In the genomic region with DNA sequence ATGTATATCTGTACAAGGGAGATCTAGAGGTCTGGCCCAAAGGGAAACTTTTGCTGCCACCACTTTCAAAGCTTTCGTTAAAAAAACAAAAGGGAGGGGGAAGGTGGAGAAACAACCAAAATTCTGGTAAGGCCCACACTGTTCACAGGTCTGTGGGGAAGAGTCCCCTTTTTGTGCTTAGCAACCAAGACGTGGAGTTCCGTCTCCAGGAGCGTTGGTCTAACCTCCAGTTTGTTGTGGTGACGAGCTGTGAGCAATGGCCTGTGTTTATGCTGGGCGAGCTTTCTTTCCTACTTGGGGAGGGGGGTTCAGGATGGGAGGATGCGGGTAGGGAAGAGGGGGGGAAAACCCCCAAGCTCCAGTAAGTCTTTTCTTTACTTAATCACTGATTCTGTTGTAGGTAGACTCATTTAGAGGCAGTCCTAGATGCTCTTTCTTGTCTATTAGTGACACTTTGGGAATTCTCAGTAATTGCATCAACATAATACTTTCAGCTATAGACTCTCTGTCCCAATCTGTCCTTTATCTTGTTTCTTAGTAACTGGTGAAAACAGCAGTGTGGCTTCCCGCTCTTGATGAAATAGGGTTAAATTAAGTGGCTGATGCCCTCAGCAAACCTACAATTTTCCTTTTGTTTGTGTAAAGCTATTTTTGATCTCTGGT, we compare ENCODE assay signal across 8 cellular contexts. TPM values are rescaled to one million over a fixed set of nuclear protein-coding genes. Genes with fewer than 3 reads are reported as not detected.
DNase-seq lines count a peak whose midpoint lies in the region; ATAC-seq, FAIRE-seq and TF ChIP-seq lines count a peak whose summit lies in the region.

No MANE protein-coding gene starts in this region.

- in situ Hi-C loops in K562 (cut with MboI): no loop called here

- H3K27me3 ChIP-seq in BLaER1 (no peaks in the 10 kb centered on the region), K562 (ENCODE audit: control insufficient read depth in 2 of 2, insufficient read depth in 2 of 2, low read length in 2 of 2) (no peaks in the 10 kb centered on the region)

- peak; percentile 25 for ATAC-seq in GM19438 (IDR thresholded peaks at IDR 0.05; ENCODE audit: low read depth, unreplicated experiment)
- ATAC-seq in HG03565 (IDR thresholded peaks at IDR 0.05; ENCODE audit: unreplicated experiment): peak; percentile 12
- peak; percentile 44 for ATAC-seq in K562
- ATAC-seq in left colon: peak; percentile 28

- no peak for TF ChIP-seq POLR2A in K562 (conservative IDR thresholded peaks at IDR 0.05)

- H3K36me3 ChIP-seq in BLaER1 (peaks cover 5% of the 10 kb centered on the region; the same call in 1 of the 2 replicates), K562 (ENCODE audit: control insufficient read depth, insufficient read depth, low read length) (peaks cover 25% of the 10 kb centered on the region; the same call in 2 of the 3 replicates)

- H3K9ac ChIP-seq in BLaER1 (peak overlapping the region; percentile 89), K562 (ENCODE audit: insufficient read depth in 1 of 2, low read depth in 2 of 2, low read length in 2 of 2) (peak overlapping the region; percentile 90 to 97)

- DNase-seq in T-helper 9 cell (peak; percentile 72), K562 (ENCODE audit: extremely low read depth in 1 of 4, low spot score in 3 of 4) (peak; percentile 25 to 79 (median 48)), left colon (peak; percentile 40 to 53), COR-L47 (lab: John Stamatoyannopoulos, UW) (no peak)
- peak; percentile 34 to 59 (median 53) for DNase-seq in stimulated activated CD4-positive, alpha-beta T cell treated with anti-CD3 and anti-CD28 coated beads, TNF-alpha, amount 100 ng/mL, for 48 hours (ENCODE audit: low read depth in 3 of 3)

- intact Hi-C loops in K562 (cut with micrococcal nuclease) (loop anchor here (1.0 to 10.0 kb wide), 2 partner anchors 18 to 176 kb away; a partner anchor contains a TSS), left colon (cut with DNase I, micrococcal nuclease) (no loop called here)

- H3K4me3 ChIP-seq in BLaER1 (peak overlapping the region; percentile 96), K562 (peak overlapping the region; percentile 70)

- peak; percentile 26 for FAIRE-seq in K562 (lab: Jason Lieb, UNC)

- H4K20me1 ChIP-seq in BLaER1 (peaks cover 59% of the 10 kb centered on the region), K562 (replicated peaks; ENCODE audit: control insufficient read depth, insufficient read depth, low read length) (peaks cover 10% of the 10 kb centered on the region)

- no TSS peak for BruUV-seq in K562 (replicated peaks; lab: Mats Ljungman, UMichigan)

- TF ChIP-seq RAD21 in K562 (CRISPR knock-in tag; conservative IDR thresholded peaks at IDR 0.05 in 1 of 2, IDR thresholded peaks at IDR 0.05 in 1 of 2): no peak

- peaks cover 72% of the 10 kb centered on the region for H3K79me2 ChIP-seq in K562 (ENCODE audit: control insufficient read depth, insufficient read depth, low read length)

- H2AFZ ChIP-seq in K562 (ENCODE audit: low read depth, low read length): peak overlapping the region; percentile 67

- TF ChIP-seq EP300 in K562 (IDR thresholded peaks at IDR 0.05; ENCODE audit: low read length): peak; percentile 1; the same call in 1 of the 2 replicates

- CTCF ChIA-PET in K562 (lab: Yijun Ruan, JAX; ENCODE audit: low intra/inter-chr PET ratio): no interaction called here

- H3K4me2 ChIP-seq in BLaER1 (peak overlapping the region; percentile 86), K562 (ENCODE audit: insufficient read depth, low read length) (peak overlapping the region; percentile 98)

- H3K27ac ChIP-seq in BLaER1 (peak overlapping the region; percentile 91), K562 (ENCODE audit: extremely low read depth, low read depth, low read length) (peak overlapping the region; percentile 96)

- H3K9me1 ChIP-seq in K562 (ENCODE audit: control insufficient read depth, insufficient read depth, low read length): no peaks in the 10 kb centered on the region

- H3K4me1 ChIP-seq in BLaER1: peaks cover 53% of the 10 kb centered on the region
- peaks cover 15 to 37% of the 10 kb centered on the region in 2 experiments for H3K4me1 ChIP-seq in K562 (replicated peaks in 1 of 2; ENCODE audit: control insufficient read depth in 2 of 2, insufficient read depth in 2 of 2, low read length in 2 of 2)

- POLR2A ChIA-PET in K562 (lab: Yijun Ruan, JAX): interaction anchor here (0.5 to 5.2 kb wide), 18 partner anchors 10 to 1801 kb away, joined by 3 to 65 read pairs (median 4); a partner anchor contains a TSS

- TF ChIP-seq CTCF in K562 (IDR thresholded peaks at IDR 0.05 in 2 of 3, conservative IDR thresholded peaks at IDR 0.05 in 1 of 3; ENCODE audit: insufficient read depth in 2 of 3, low read depth in 1 of 3, low read length in 3 of 3): no peak; a peak in 1 of 6 replicates

- 0% methylated on average over 8 of the region's 8 CpGs for WGBS in K562 (ENCODE audit: insufficient coverage, low coverage, missing lambda C conversion rate)

- H3K9me3 ChIP-seq in BLaER1 (0 out of 2 replicates have a peak, but pooled peaks cover 3% of the 10 kb centered on the region), K562 (replicated peaks; ENCODE audit: control insufficient read depth, insufficient read depth, low read depth, low read length) (no peaks in the 10 kb centered on the region)

RNA-seq across cellular contexts. Expression of a gene that starts 1.5 kb away (rescaled TPM):
- 87.8 and 103 TPM in 2 replicates for total RNA-seq in K562 (2011; cell fraction: chromatin; rRNA removed; ENCODE audit: low replicate concordance)
- total RNA-seq in K562 (2011; cell fraction: nucleolus; rRNA removed): 36.9 and 44.0 TPM in 2 replicates
- total RNA-seq in K562 (2011; cell fraction: nucleoplasm; rRNA removed): 51.7 and 52.1 TPM in 2 replicates
- total RNA-seq in K562 (2014; rRNA removed) (20.2 and 28.3 TPM in 2 replicates), K562 (2014; rRNA removed; fragmentation: Illumina TruSeq; extraction: Trizol) (29.6 and 33.1 TPM in 2 replicates), K562 (2015; rRNA removed; fragmentation: Illumina TruSeq; extraction: Trizol) (28.6 and 29.6 TPM in 2 replicates), K562 (2021) (57.5 and 57.9 TPM in 2 replicates), left colon (10 to 100 TPM; 67.4 to 68.2 TPM)
- polyA plus RNA-seq in K562 (2011; rRNA removed) (56.1 and 66.4 TPM in 2 replicates), K562 (2014; fragmentation: Illumina TruSeq; extraction: Trizol) (34.5 and 35.9 TPM in 2 replicates), K562 (2014; fragmentation: Nextera tagmentation; extraction: Ambion mirVana) (10 to 100 TPM in 1 of 2 experiments, 1 to 10 TPM in 1; 10.0 to 10.9 TPM), K562 (2014; rRNA removed) (21.3 and 21.9 TPM in 2 replicates)
- polyA plus RNA-seq in K562 (2011; cell fraction: cytosol; rRNA removed): 61.3 and 67.9 TPM in 2 replicates
- polyA plus RNA-seq in K562 (2011; cell fraction: nucleus; rRNA removed): 83.1 and 90.0 TPM in 2 replicates
- 26.4 and 28.7 TPM in 2 replicates for polyA plus RNA-seq in K562 (2012)
- 157 and 177 TPM in 2 replicates for polyA minus RNA-seq in K562 (2011; rRNA and poly(A)+ RNA removed)
- 66.3 and 89.1 TPM in 2 replicates for polyA minus RNA-seq in K562 (2011; cell fraction: cytosol; rRNA and poly(A)+ RNA removed)
- 27.6 and 55.2 TPM in 2 replicates for polyA minus RNA-seq in K562 (2011; cell fraction: nucleus; rRNA and poly(A)+ RNA removed)

RNA-seq across cellular contexts. Expression of a gene that starts 25.5 kb away (rescaled TPM):
- 9.0 and 11.8 TPM in 2 replicates for total RNA-seq in K562 (2011; cell fraction: chromatin; rRNA removed; ENCODE audit: low replicate concordance)
- 8.8 and 8.9 TPM in 2 replicates for total RNA-seq in K562 (2011; cell fraction: nucleolus; rRNA removed)
- total RNA-seq in K562 (2011; cell fraction: nucleoplasm; rRNA removed): 8.4 and 10.4 TPM in 2 replicates
- total RNA-seq in K562 (2014; rRNA removed): 10.6 and 15.8 TPM in 2 replicates
- total RNA-seq in K562 (2014; rRNA removed; fragmentation: Illumina TruSeq; extraction: Trizol): 17.2 and 19.2 TPM in 2 replicates
- 22.6 and 22.9 TPM in 2 replicates for total RNA-seq in K562 (2015; rRNA removed; fragmentation: Illumina TruSeq; extraction: Trizol)
- 22.8 and 23.7 TPM in 2 replicates for total RNA-seq in K562 (2021)
- 11.0 and 11.7 TPM in 2 replicates for polyA plus RNA-seq in K562 (2011; rRNA removed)
- polyA plus RNA-seq in K562 (2011; cell fraction: cytosol; rRNA removed): 13.7 and 18.9 TPM in 2 replicates
- 6.8 and 10.7 TPM in 2 replicates for polyA plus RNA-seq in K562 (2011; cell fraction: nucleus; rRNA removed)
- 14.8 and 17.9 TPM in 2 replicates for polyA plus RNA-seq in K562 (2012)
- 25.9 and 28.8 TPM in 2 replicates for polyA plus RNA-seq in K562 (2014; fragmentation: Illumina TruSeq; extraction: Trizol)
- 10 to 100 TPM; 12.4 to 22.2 TPM for polyA plus RNA-seq in K562 (2014; fragmentation: Nextera tagmentation; extraction: Ambion mirVana)
- 14.9 and 18.0 TPM in 2 replicates for polyA plus RNA-seq in K562 (2014; rRNA removed)
- 14.5 and 14.7 TPM in 2 replicates for polyA minus RNA-seq in K562 (2011; rRNA and poly(A)+ RNA removed)
- polyA minus RNA-seq in K562 (2011; cell fraction: cytosol; rRNA and poly(A)+ RNA removed): 10.4 and 16.3 TPM in 2 replicates
- polyA minus RNA-seq in K562 (2011; cell fraction: nucleus; rRNA and poly(A)+ RNA removed): 5.1 and 7.6 TPM in 2 replicates
- 1 to 10 TPM; 3.0 to 4.2 TPM for total RNA-seq in left colon

RNA-seq across cellular contexts. Expression of a gene that starts 26.0 kb away (rescaled TPM):
- total RNA-seq in K562 (2011; cell fraction: chromatin; rRNA removed; ENCODE audit: low replicate concordance): 103 and 194 TPM in 2 replicates
- 47.9 and 67.8 TPM in 2 replicates for total RNA-seq in K562 (2011; cell fraction: nucleolus; rRNA removed)
- 93.6 and 108 TPM in 2 replicates for total RNA-seq in K562 (2011; cell fraction: nucleoplasm; rRNA removed)
- 15.8 and 20.2 TPM in 2 replicates for total RNA-seq in K562 (2014; rRNA removed)
- 24.6 and 30.4 TPM in 2 replicates for total RNA-seq in K562 (2014; rRNA removed; fragmentation: Illumina TruSeq; extraction: Trizol)
- 21.2 and 21.7 TPM in 2 replicates for total RNA-seq in K562 (2015; rRNA removed; fragmentation: Illumina TruSeq; extraction: Trizol)
- total RNA-seq in K562 (2021): 22.2 and 23.8 TPM in 2 replicates
- polyA plus RNA-seq in K562 (2011; rRNA removed): 36.5 and 37.3 TPM in 2 replicates
- polyA plus RNA-seq in K562 (2011; cell fraction: cytosol; rRNA removed): 11.8 and 29.3 TPM in 2 replicates
- polyA plus RNA-seq in K562 (2011; cell fraction: nucleus; rRNA removed): 66.6 and 88.6 TPM in 2 replicates
- 19.7 and 20.1 TPM in 2 replicates for polyA plus RNA-seq in K562 (2012)
- polyA plus RNA-seq in K562 (2014; fragmentation: Illumina TruSeq; extraction: Trizol): 26.7 and 28.5 TPM in 2 replicates
- polyA plus RNA-seq in K562 (2014; fragmentation: Nextera tagmentation; extraction: Ambion mirVana): 10 to 100 TPM; 21.9 to 28.2 TPM
- 26.1 and 32.0 TPM in 2 replicates for polyA plus RNA-seq in K562 (2014; rRNA removed)
- 47.9 and 53.5 TPM in 2 replicates for polyA minus RNA-seq in K562 (2011; rRNA and poly(A)+ RNA removed)
- 15.7 and 16.8 TPM in 2 replicates for polyA minus RNA-seq in K562 (2011; cell fraction: cytosol; rRNA and poly(A)+ RNA removed)
- 24.4 and 47.7 TPM in 2 replicates for polyA minus RNA-seq in K562 (2011; cell fraction: nucleus; rRNA and poly(A)+ RNA removed)
- 10 to 100 TPM; 19.0 to 22.6 TPM for total RNA-seq in left colon

RNA-seq across cellular contexts. Expression of a gene that starts 43.2 kb away (rescaled TPM):
- total RNA-seq in K562 (2011; cell fraction: chromatin; rRNA removed; ENCODE audit: low replicate concordance): 1.4 and 2.8 TPM in 2 replicates
- 0.53 and 0.67 TPM in 2 replicates for total RNA-seq in K562 (2011; cell fraction: nucleolus; rRNA removed)
- total RNA-seq in K562 (2011; cell fraction: nucleoplasm; rRNA removed): 0.95 and 2.5 TPM in 2 replicates
- total RNA-seq in K562 (2014; rRNA removed) (0.09 and 0.12 TPM in 2 replicates), K562 (2014; rRNA removed; fragmentation: Illumina TruSeq; extraction: Trizol) (0.32 and 0.33 TPM in 2 replicates), K562 (2015; rRNA removed; fragmentation: Illumina TruSeq; extraction: Trizol) (0.19 and 0.36 TPM in 2 replicates), K562 (2021) (0.09 and 0.72 TPM in 2 replicates), left colon (100 to 1,000 TPM; 157 to 187 TPM)
- polyA plus RNA-seq in K562 (2011; rRNA removed) (0.25 and 0.74 TPM in 2 replicates), K562 (2014; fragmentation: Illumina TruSeq; extraction: Trizol) (0.06 and 0.26 TPM in 2 replicates), K562 (2014; fragmentation: Nextera tagmentation; extraction: Ambion mirVana) (under 1 TPM in 1 of 2 experiments, not detected in 1; 0.42 TPM), K562 (2014; rRNA removed) (0.32 and 0.78 TPM in 2 replicates)
- 0.10 and 0.15 TPM in 2 replicates for polyA plus RNA-seq in K562 (2011; cell fraction: cytosol; rRNA removed)
- polyA plus RNA-seq in K562 (2011; cell fraction: nucleus; rRNA removed): 0.85 and 1.2 TPM in 2 replicates
- polyA plus RNA-seq in K562 (2012): 0.20 and 0.43 TPM in 2 replicates
- 0.48 and 1.2 TPM in 2 replicates for polyA minus RNA-seq in K562 (2011; rRNA and poly(A)+ RNA removed)
- not detected in 2 replicates for polyA minus RNA-seq in K562 (2011; cell fraction: cytosol; rRNA and poly(A)+ RNA removed)
- 0.33 and 0.40 TPM in 2 replicates for polyA minus RNA-seq in K562 (2011; cell fraction: nucleus; rRNA and poly(A)+ RNA removed)

RNA-seq across cellular contexts. Expression of a gene that starts 48.6 kb away (rescaled TPM):
- 0.28 and 0.65 TPM in 2 replicates for total RNA-seq in K562 (2011; cell fraction: chromatin; rRNA removed; ENCODE audit: low replicate concordance)
- total RNA-seq in K562 (2011; cell fraction: nucleolus; rRNA removed): 0.33 TPM in 1 of 2 replicates, not detected in the other
- 0.44 and 0.46 TPM in 2 replicates for total RNA-seq in K562 (2011; cell fraction: nucleoplasm; rRNA removed)
- total RNA-seq in K562 (2014; rRNA removed): not detected in 2 replicates
- 0.07 TPM in 1 of 2 replicates, not detected in the other for total RNA-seq in K562 (2014; rRNA removed; fragmentation: Illumina TruSeq; extraction: Trizol)
- total RNA-seq in K562 (2015; rRNA removed; fragmentation: Illumina TruSeq; extraction: Trizol): 0.07 and 0.08 TPM in 2 replicates
- 0.13 and 0.16 TPM in 2 replicates for total RNA-seq in K562 (2021)
- not detected in 2 replicates for polyA plus RNA-seq in K562 (2011; rRNA removed)
- polyA plus RNA-seq in K562 (2011; cell fraction: cytosol; rRNA removed): 0.03 TPM in 1 of 2 replicates, not detected in the other
- polyA plus RNA-seq in K562 (2011; cell fraction: nucleus; rRNA removed): 0.07 and 0.11 TPM in 2 replicates
- not detected in 2 replicates for polyA plus RNA-seq in K562 (2012)
- polyA plus RNA-seq in K562 (2014; fragmentation: Illumina TruSeq; extraction: Trizol): not detected in 2 replicates
- polyA plus RNA-seq in K562 (2014; fragmentation: Nextera tagmentation; extraction: Ambion mirVana): not detected
- not detected in 2 replicates for polyA plus RNA-seq in K562 (2014; rRNA removed)
- polyA minus RNA-seq in K562 (2011; rRNA and poly(A)+ RNA removed): 0.15 and 0.18 TPM in 2 replicates
- not detected in 2 replicates for polyA minus RNA-seq in K562 (2011; cell fraction: cytosol; rRNA and poly(A)+ RNA removed)
- polyA minus RNA-seq in K562 (2011; cell fraction: nucleus; rRNA and poly(A)+ RNA removed): 0.40 and 0.89 TPM in 2 replicates
- 10 to 100 TPM in 1 of 2 donors, 1 to 10 TPM in 1; 4.1 to 23.5 TPM for total RNA-seq in left colon
